ENCODE assay signal across 34 cellular contexts in genomic region chr21:46480466-46480865, GRCh38.
"Had no signal": no experiment of that assay in that cellular context is flagged by ENCODE, and none has a peak within 500 bp of the region (broad histone marks: within the 10 kb centered on the region; RNA-seq: fewer than 3 reads in every experiment).

No MANE protein-coding gene starts in this region.

- DNase-seq: activated CD4-positive, alpha-beta memory T cell treated with anti-CD3 and anti-CD28 coated beads, Interleukin-2, amount 10 ng/mL, durations not matched to agents 7 days and 5 days; activated CD4-positive, alpha-beta T cell treated with anti-CD3 and anti-CD28 coated beads for 1 hour; activated CD4-positive, alpha-beta T cell treated with anti-CD3 and anti-CD28 coated beads for 48 hours; activated CD4-positive, CD25-positive, alpha-beta regulatory T cell; activated CD8-positive, alpha-beta memory T cell treated with anti-CD3 and anti-CD28 coated beads for 24 hours; activated CD8-positive, alpha-beta memory T cell treated with anti-CD3 and anti-CD28 coated beads, Interleukin-2, amount 10 ng/mL, durations not matched to agents 7 days and 5 days; activated CD8-positive, alpha-beta memory T cell treated with anti-CD3 and anti-CD28 coated beads, Interleukin-2, amount 50 U/mL, for 48 hours; activated effector memory CD4-positive, alpha-beta T cell treated with anti-CD3 and anti-CD28 coated beads, Interleukin-2, amount 50 U/mL, for 16 hours; activated naive CD4-positive, alpha-beta T cell; activated naive CD4-positive, alpha-beta T cell treated with anti-CD3 and anti-CD28 coated beads, Interleukin-2, amount 50 U/mL, for 16 hours; activated naive CD8-positive, alpha-beta T cell treated with anti-CD3 and anti-CD28 coated beads for 36 hours; activated T-cell treated with anti-CD3 and anti-CD28 coated beads, Interleukin-2, amount 50 U/mL, for 48 hours; amygdala; Karpas-422; KBM-7; NCI-H1105; NCI-H1436; NCI-H1694; NCI-H1930; NCI-H2081 treated with DMSO at 0.1 percent for 48 hours; NCI-H345; NCI-H524 treated with DMSO at 0.1 percent for 48 hours; NCI-H748 treated with DMSO at 0.1 percent for 48 hours; NK-92 treated with Interleukin-12 subunit alpha and Interleukin-12 subunit beta, amount 100 ng/mL, for 24 hours; OCI-M1; SHP77; SJCRH30; T1000; WERI-Rb-1 had no signal

- H3K27ac ChIP-seq: ascending aorta, breast epithelium, SJCRH30, SK-N-MC, WERI-Rb-1 had no signal

- H3K36me3 ChIP-seq: breast epithelium had no signal

- H3K4me1 ChIP-seq: ascending aorta, breast epithelium, SJCRH30 had no signal

- H3K27ac Mint-ChIP-seq: activated CD4-positive, alpha-beta memory T cell treated with anti-CD3 and anti-CD28 coated beads, Interleukin-2, amount 10 ng/mL, durations not matched to agents 7 days and 5 days; activated CD8-positive, alpha-beta memory T cell treated with anti-CD3 and anti-CD28 coated beads, Interleukin-2, amount 10 ng/mL, durations not matched to agents 7 days and 5 days; activated naive CD8-positive, alpha-beta T cell treated with anti-CD3 and anti-CD28 coated beads for 36 hours; IgD-negative memory B cell had no signal

- H3K27me3 Mint-ChIP-seq: activated CD4-positive, alpha-beta memory T cell treated with anti-CD3 and anti-CD28 coated beads, Interleukin-2, amount 10 ng/mL, durations not matched to agents 7 days and 5 days; activated CD8-positive, alpha-beta memory T cell treated with anti-CD3 and anti-CD28 coated beads, Interleukin-2, amount 10 ng/mL, durations not matched to agents 7 days and 5 days; activated naive CD8-positive, alpha-beta T cell treated with anti-CD3 and anti-CD28 coated beads for 36 hours; IgD-negative memory B cell had no signal

- ATAC-seq: activated CD8-positive, alpha-beta memory T cell treated with anti-CD3 and anti-CD28 coated beads, Interleukin-2, amount 10 ng/mL, durations not matched to agents 7 days and 5 days; Panc1 had no signal

- H3K4me3 ChIP-seq: ascending aorta, breast epithelium, SJCRH30, SK-N-MC had no signal

- H3K9me3 ChIP-seq: ascending aorta, breast epithelium, SJCRH30 had no signal

- H3K9me3 Mint-ChIP-seq: activated CD4-positive, alpha-beta memory T cell treated with anti-CD3 and anti-CD28 coated beads, Interleukin-2, amount 10 ng/mL, durations not matched to agents 7 days and 5 days; activated naive CD8-positive, alpha-beta T cell treated with anti-CD3 and anti-CD28 coated beads for 36 hours; IgD-negative memory B cell had no signal

- H3K27me3 ChIP-seq: ascending aorta, breast epithelium, SJCRH30 had no signal

- H3K4me3 Mint-ChIP-seq: activated CD4-positive, alpha-beta memory T cell treated with anti-CD3 and anti-CD28 coated beads, Interleukin-2, amount 10 ng/mL, durations not matched to agents 7 days and 5 days; activated CD8-positive, alpha-beta memory T cell treated with anti-CD3 and anti-CD28 coated beads, Interleukin-2, amount 10 ng/mL, durations not matched to agents 7 days and 5 days; activated naive CD8-positive, alpha-beta T cell treated with anti-CD3 and anti-CD28 coated beads for 36 hours; IgD-negative memory B cell had no signal
